In the genomic region with DNA sequence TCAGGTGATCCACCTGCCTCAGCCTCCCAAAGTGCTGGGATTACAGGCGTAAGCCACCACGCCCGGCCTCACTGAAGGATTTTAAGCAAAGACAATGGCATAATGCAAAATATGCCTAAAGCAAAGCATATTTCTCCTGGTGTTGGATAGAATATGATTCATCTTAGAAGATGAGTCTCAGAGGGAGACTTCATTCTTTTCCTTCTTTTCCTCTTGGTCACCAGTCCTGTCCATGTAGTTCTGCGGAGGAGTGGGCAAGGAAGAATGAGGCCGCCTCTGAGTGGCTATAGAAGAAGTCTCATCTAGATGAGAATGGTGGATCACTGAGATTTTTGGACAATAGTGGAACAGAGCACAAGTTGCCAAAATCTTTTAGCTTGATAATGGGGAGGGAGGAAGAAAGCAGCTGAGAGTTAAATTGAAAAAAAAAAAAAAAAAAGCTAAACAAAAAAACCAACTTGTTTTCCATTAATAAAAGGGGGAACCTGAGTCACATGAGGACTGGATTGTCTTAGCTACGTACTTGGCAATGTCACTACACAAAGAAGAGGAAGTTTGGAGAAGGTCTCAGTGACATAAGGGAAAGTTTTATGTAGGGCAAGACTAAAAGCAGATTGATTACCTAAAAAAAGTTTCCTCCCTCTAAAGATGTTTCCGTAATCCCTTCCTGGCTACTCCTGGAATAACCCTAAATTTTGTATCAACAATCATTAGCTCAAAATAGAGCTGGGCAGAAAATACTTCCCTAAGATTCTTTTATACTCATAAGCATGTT, we compare ENCODE assay signal across 15 cellular contexts. TPM values are rescaled to one million over a fixed set of nuclear protein-coding genes. Genes with fewer than 3 reads are reported as not detected.
DNase-seq lines count a peak whose midpoint lies in the region; ATAC-seq lines count a peak whose summit lies in the region.
"Had no signal": no experiment of that assay in that cellular context is flagged by ENCODE, and none has a peak within 500 bp of the region (broad histone marks: within the 10 kb centered on the region; RNA-seq: fewer than 3 reads in every experiment).

No MANE protein-coding gene starts in this region.

- H3K27ac ChIP-seq in BLaER1: no peak overlapping the region
- H3K27ac ChIP-seq: foreskin keratinocyte, prostate gland, VCaP had no signal

- no peaks in the 10 kb centered on the region for H3K27me3 Mint-ChIP-seq in activated naive CD8-positive, alpha-beta T cell treated with anti-CD3 and anti-CD28 coated beads for 36 hours
- no peaks in the 10 kb centered on the region for H3K27me3 Mint-ChIP-seq in memory B cell
- H3K27me3 Mint-ChIP-seq: CD4-positive, alpha-beta T cell had no signal

- H3K4me1 Mint-ChIP-seq in activated naive CD8-positive, alpha-beta T cell treated with anti-CD3 and anti-CD28 coated beads for 36 hours: peaks cover 52% of the 10 kb centered on the region
- H3K4me1 Mint-ChIP-seq in memory B cell: peaks cover 65% of the 10 kb centered on the region

- H4K20me1 ChIP-seq in BLaER1: no peaks in the 10 kb centered on the region; the same call in 1 of the 2 replicates

- peak overlapping the region; percentile 37 for H3K4me3 Mint-ChIP-seq in activated naive CD8-positive, alpha-beta T cell treated with anti-CD3 and anti-CD28 coated beads for 36 hours
- peak overlapping the region; percentile 52 for H3K4me3 Mint-ChIP-seq in memory B cell
- H3K4me3 Mint-ChIP-seq: CD4-positive, alpha-beta T cell had no signal

- peak overlapping the region; percentile 8; the same call in 1 of the 2 replicates for H3K4me2 ChIP-seq in BLaER1

- DNase-seq in Kasumi-1 (lab: John Stamatoyannopoulos, UW): peak; percentile 68 to 83
- DNase-seq in activated naive CD8-positive, alpha-beta T cell treated with anti-CD3 and anti-CD28 coated beads for 36 hours: no peak
- DNase-seq in memory B cell (ENCODE audit: low spot score in 2 of 2): no peak
- no peak for DNase-seq in GM19240 (ENCODE audit: insufficient read length, low spot score)
- no peak for DNase-seq in amniotic stem cell (lab: John Stamatoyannopoulos, UW)
- DNase-seq: activated effector memory CD4-positive, alpha-beta T cell treated with Interleukin-2 at 50 U/mL for 16 hours; CD4-positive, alpha-beta T cell; thyroid gland had no signal

- H3K27ac Mint-ChIP-seq in activated naive CD8-positive, alpha-beta T cell treated with anti-CD3 and anti-CD28 coated beads for 36 hours: no peak overlapping the region
- peak overlapping the region; percentile 98 for H3K27ac Mint-ChIP-seq in memory B cell
- H3K27ac Mint-ChIP-seq: CD4-positive, alpha-beta T cell had no signal

- H3K9me3 Mint-ChIP-seq in activated naive CD8-positive, alpha-beta T cell treated with anti-CD3 and anti-CD28 coated beads for 36 hours: no peaks in the 10 kb centered on the region
- no peaks in the 10 kb centered on the region for H3K9me3 Mint-ChIP-seq in memory B cell
- H3K9me3 Mint-ChIP-seq: CD4-positive, alpha-beta T cell had no signal

- no peak overlapping the region for H3K4me3 ChIP-seq in BLaER1
- H3K4me3 ChIP-seq: prostate gland, thyroid gland had no signal

- H3K36me3 ChIP-seq in BLaER1: peaks cover 28% of the 10 kb centered on the region
- H3K36me3 ChIP-seq: prostate gland, thyroid gland had no signal

- H3K9ac ChIP-seq in BLaER1: no peak overlapping the region

- peaks cover 69% of the 10 kb centered on the region for H3K36me3 Mint-ChIP-seq in activated naive CD8-positive, alpha-beta T cell treated with anti-CD3 and anti-CD28 coated beads for 36 hours
- H3K36me3 Mint-ChIP-seq in memory B cell: peaks cover 23% of the 10 kb centered on the region

- H3K4me1 ChIP-seq in BLaER1: peaks cover 55% of the 10 kb centered on the region
- H3K4me1 ChIP-seq: foreskin keratinocyte, prostate gland had no signal

- peak; percentile 37 for ATAC-seq in memory B cell (ENCODE audit: low read depth)
- ATAC-seq in HG03521 (IDR thresholded peaks at IDR 0.05; ENCODE audit: unreplicated experiment): no peak
- ATAC-seq in HG02571 (IDR thresholded peaks at IDR 0.05; ENCODE audit: unreplicated experiment): no peak
- ATAC-seq: foreskin keratinocyte, Panc1 had no signal

- no peaks in the 10 kb centered on the region for H3K9me3 ChIP-seq in BLaER1
- H3K9me3 ChIP-seq: prostate gland, thyroid gland had no signal

- no peaks in the 10 kb centered on the region for H3K27me3 ChIP-seq in BLaER1
- H3K27me3 ChIP-seq: foreskin keratinocyte, thyroid gland had no signal

RNA-seq across cellular contexts. Expression of gene CD83, which starts 5.9 kb away (rescaled TPM):
- 10 to 100 TPM; 45.0 to 46.9 TPM for total RNA-seq in activated naive CD8-positive, alpha-beta T cell treated with anti-CD3 and anti-CD28 coated beads for 36 hours

Comparison
In these comparisons a context has a peak if more than half of its experiments do, and no peak if none do; other contexts are left out.
1. DNase-seq: peak in Kasumi-1 (2 of 2); none in activated naive CD8-positive, alpha-beta T cell treated with anti-CD3 and anti-CD28 coated beads for 36 hours (single experiment), memory B cell (0 of 2), GM19240 (single experiment) and amniotic stem cell (single experiment).